ENCODE assay signal across 8 cellular contexts in the genomic region with DNA sequence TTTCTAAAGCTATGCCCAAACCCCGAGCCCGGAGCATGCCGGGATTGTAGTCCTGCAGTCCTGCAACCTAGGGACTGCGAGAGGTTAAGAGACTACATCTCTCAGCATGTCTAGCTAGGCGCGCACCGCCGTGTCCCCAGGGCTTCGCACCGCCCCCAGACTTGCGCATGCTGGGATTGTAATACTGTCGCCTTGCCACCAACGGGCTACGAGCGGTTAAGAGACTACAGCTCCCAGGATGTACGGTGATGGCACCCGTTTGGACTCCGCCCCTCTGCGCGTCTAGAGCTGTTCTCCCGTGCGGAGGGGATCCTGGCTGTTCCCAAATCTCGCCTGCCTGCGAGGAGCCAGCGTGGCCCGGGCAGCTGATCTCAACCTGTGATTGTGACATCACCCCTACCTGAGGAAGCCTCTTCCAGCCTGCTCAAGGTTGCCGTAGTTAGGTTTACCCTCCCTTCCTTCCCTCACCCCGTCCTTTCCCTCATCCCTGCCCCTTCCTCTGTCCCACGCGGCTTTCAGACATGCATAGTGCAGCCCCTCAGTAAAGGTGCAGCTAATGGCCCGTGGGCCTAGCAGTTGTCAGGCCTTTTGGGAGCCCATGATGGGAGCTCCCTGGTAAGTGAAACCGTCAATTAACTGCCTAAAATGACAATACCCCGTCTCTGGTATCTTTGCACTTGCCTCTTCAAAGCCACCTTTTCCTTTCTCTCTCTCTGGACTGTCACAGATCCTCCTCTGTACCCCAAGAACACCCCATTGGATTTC. TPM values are rescaled to one million over a fixed set of nuclear protein-coding genes. Genes with fewer than 3 reads are reported as not detected.
A peak's percentile ranks its signal among the peaks of the same experiment; 100 is the strongest.
DNase-seq lines count a peak whose midpoint lies in the region; ATAC-seq and TF ChIP-seq lines count a peak whose summit lies in the region.

No MANE protein-coding gene starts in this region.

- ATAC-seq in HG02840 (IDR thresholded peaks at IDR 0.05; ENCODE audit: low FRiP score, unreplicated experiment) (peak; percentile 98), left lobe of liver (peak; percentile 96)

- H3K4me3 Mint-ChIP-seq in mesothelial cell of epicardium, result no peak overlapping the region

- DNase-seq in GM13976 (ENCODE audit: low spot score), result peak; percentile 82
- DNase-seq in NCI-H2029 (lab: John Stamatoyannopoulos, UW), result peak; percentile 98
- DNase-seq in activated CD4-positive, CD25-positive, alpha-beta regulatory T cell treated with anti-CD3 and anti-CD28 coated beads, Interleukin-2, amount 50 U/mL, for 16 hours (ENCODE audit: low read depth, low spot score), result peak; percentile 91
- peak; percentile 94 for DNase-seq in central memory CD4-positive, alpha-beta T cell
- peak; percentile 99 for DNase-seq in left lobe of liver (ENCODE audit: low spot score)
- peak; percentile 76 to 91 (median 90) for DNase-seq in stimulated activated CD4-positive, alpha-beta T cell treated with anti-CD3 and anti-CD28 coated beads, TNF-alpha, amount 100 ng/mL, for 4 hours (ENCODE audit: low read depth in 3 of 3)
- DNase-seq in mesothelial cell of epicardium (ENCODE audit: low spot score in 2 of 2, unreplicated experiment in 2 of 2), result no peak

- in situ Hi-C loops in GM13976 (cut with MboI; ENCODE audit: low sequenced_read_pairs, unreplicated experiment), result loop anchor here (25.0 kb wide), 1 partner anchor 255 kb away; a partner anchor contains a TSS

- peaks cover 3% of the 10 kb centered on the region for H3K36me3 Mint-ChIP-seq in mesothelial cell of epicardium

- H3K9me3 Mint-ChIP-seq in mesothelial cell of epicardium, result peaks cover 45% of the 10 kb centered on the region

- no peaks in the 10 kb centered on the region for H3K4me1 Mint-ChIP-seq in mesothelial cell of epicardium

- TF ChIP-seq CTCF in GM13976 (IDR thresholded peaks at IDR 0.05; ENCODE audit: borderline replicate concordance, control extremely low read depth, extremely low read depth, insufficient read depth, missing control alignments), result no peak
- TF ChIP-seq CTCF in mesothelial cell of epicardium (IDR thresholded peaks at IDR 0.05; ENCODE audit: unreplicated experiment), result no peak

- H3K27me3 Mint-ChIP-seq in mesothelial cell of epicardium (ENCODE audit: low read depth), result no peaks in the 10 kb centered on the region

- H3K27ac Mint-ChIP-seq in mesothelial cell of epicardium, result no peak overlapping the region

RNA-seq across cellular contexts. Expression of a gene that starts 6.3 kb away (rescaled TPM):
- total RNA-seq in left lobe of liver, result 4.3 TPM
- not detected in 3 replicates for total RNA-seq in mesothelial cell of epicardium

Comparison
In these comparisons a context has a peak if more than half of its experiments do, and no peak if none do; other contexts are left out.
1. DNase-seq: peak in GM13976 (single experiment), NCI-H2029 (single experiment), activated CD4-positive, CD25-positive, alpha-beta regulatory T cell treated with anti-CD3 and anti-CD28 coated beads, Interleukin-2, amount 50 U/mL, for 16 hours (single experiment), central memory CD4-positive, alpha-beta T cell (single experiment), left lobe of liver (single experiment) and stimulated activated CD4-positive, alpha-beta T cell treated with anti-CD3 and anti-CD28 coated beads, TNF-alpha, amount 100 ng/mL, for 4 hours (3 of 3); none in mesothelial cell of epicardium (0 of 2).